1 cellular context compared by ENCODE assay signal in the genomic region with DNA sequence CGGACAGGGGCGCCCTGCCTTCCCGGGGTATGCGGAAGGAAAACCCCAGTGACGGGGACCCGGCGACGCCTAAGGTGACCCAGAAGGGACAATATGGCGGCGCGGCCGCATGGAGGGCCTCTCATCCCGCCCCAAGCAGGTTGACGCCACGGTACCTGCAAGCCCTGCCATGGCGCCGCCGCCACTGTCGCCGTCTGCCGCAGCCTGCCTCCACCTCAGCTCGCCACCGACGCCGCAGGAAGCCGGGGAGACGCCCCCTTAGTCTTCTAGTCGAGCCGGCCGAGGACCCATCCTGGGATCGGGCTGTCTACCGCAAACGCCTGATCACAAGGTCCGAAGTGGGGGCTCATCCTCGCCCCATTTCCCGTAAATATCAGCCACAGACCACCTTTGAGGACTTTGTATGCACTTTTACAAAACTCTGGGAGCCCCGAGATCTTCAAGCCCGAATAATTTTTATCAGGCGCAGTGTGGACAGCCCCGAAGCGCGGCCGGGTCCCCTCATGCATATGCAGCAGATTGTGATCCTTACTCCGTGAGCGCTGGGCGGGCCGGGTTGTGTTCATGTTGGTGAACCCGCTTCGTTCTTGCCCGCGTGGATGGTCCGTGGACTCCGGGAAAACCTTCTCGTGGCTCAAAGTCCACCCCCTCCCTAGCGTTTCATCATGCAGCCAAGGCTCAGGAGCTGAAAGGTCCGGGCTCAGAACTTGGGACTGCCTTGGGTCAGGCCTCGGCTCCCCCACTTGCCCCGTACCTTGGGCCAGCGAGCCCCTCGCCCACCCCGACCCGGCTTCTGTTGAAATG.
TF ChIP-seq lines count a peak whose summit lies in the region.

A gene with protein sequence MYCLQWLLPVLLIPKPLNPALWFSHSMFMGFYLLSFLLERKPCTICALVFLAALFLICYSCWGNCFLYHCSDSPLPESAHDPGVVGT (minus strand): TSS at position 239 of the 804 bp plus-strand sequence. CDS start 8,702 bp downstream, outside the sequence.

TF ChIP-seq in HepG2, 621 proteins besides CTCF, POLR2A, EP300 and RAD21 (continued from another document and continues in another):
- TF ChIP-seq, protein P1, sequence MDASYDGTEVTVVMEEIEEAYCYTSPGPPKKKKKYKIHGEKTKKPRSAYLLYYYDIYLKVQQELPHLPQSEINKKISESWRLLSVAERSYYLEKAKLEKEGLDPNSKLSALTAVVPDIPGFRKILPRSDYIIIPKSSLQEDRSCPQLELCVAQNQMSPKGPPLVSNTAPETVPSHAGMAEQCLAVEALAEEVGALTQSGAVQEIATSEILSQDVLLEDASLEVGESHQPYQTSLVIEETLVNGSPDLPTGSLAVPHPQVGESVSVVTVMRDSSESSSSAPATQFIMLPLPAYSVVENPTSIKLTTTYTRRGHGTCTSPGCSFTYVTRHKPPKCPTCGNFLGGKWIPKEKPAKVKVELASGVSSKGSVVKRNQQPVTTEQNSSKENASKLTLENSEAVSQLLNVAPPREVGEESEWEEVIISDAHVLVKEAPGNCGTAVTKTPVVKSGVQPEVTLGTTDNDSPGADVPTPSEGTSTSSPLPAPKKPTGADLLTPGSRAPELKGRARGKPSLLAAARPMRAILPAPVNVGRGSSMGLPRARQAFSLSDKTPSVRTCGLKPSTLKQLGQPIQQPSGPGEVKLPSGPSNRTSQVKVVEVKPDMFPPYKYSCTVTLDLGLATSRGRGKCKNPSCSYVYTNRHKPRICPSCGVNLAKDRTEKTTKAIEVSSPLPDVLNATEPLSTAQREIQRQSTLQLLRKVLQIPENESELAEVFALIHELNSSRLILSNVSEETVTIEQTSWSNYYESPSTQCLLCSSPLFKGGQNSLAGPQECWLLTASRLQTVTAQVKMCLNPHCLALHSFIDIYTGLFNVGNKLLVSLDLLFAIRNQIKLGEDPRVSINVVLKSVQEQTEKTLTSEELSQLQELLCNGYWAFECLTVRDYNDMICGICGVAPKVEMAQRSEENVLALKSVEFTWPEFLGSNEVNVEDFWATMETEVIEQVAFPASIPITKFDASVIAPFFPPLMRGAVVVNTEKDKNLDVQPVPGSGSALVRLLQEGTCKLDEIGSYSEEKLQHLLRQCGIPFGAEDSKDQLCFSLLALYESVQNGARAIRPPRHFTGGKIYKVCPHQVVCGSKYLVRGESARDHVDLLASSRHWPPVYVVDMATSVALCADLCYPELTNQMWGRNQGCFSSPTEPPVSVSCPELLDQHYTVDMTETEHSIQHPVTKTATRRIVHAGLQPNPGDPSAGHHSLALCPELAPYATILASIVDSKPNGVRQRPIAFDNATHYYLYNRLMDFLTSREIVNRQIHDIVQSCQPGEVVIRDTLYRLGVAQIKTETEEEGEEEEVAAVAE (CRISPR knock-in tag; IDR thresholded peaks at IDR 0.05; ENCODE audit: borderline replicate concordance) = peak; percentile 60; the same call in 1 of the 2 replicates
- TF ChIP-seq, protein P2, sequence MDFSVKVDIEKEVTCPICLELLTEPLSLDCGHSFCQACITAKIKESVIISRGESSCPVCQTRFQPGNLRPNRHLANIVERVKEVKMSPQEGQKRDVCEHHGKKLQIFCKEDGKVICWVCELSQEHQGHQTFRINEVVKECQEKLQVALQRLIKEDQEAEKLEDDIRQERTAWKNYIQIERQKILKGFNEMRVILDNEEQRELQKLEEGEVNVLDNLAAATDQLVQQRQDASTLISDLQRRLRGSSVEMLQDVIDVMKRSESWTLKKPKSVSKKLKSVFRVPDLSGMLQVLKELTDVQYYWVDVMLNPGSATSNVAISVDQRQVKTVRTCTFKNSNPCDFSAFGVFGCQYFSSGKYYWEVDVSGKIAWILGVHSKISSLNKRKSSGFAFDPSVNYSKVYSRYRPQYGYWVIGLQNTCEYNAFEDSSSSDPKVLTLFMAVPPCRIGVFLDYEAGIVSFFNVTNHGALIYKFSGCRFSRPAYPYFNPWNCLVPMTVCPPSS (IDR thresholded peaks at IDR 0.05) = no peak
- TF ChIP-seq ZNF782 (CRISPR knock-in tag; IDR thresholded peaks at IDR 0.05; ENCODE audit: borderline replicate concordance) (no peak; the same call in 1 of the 2 replicates), CENPX (CRISPR knock-in tag; IDR thresholded peaks at IDR 0.05) (no peak), ARNTL (CRISPR knock-in tag; IDR thresholded peaks at IDR 0.05) (peak; percentile 84; the same call in 1 of the 2 replicates), ZNF503 (CRISPR knock-in tag; IDR thresholded peaks at IDR 0.05) (peak; percentile 72; the same call in 1 of the 2 replicates), HMG20A (CRISPR knock-in tag; IDR thresholded peaks at IDR 0.05; ENCODE audit: borderline replicate concordance) (no peak; the same call in 1 of the 2 replicates), TBL1XR1 (IDR thresholded peaks at IDR 0.05; ENCODE audit: borderline replicate concordance, low read length, partially characterized antibody) (peak; percentile 74), TFDP2 (CRISPR knock-in tag; IDR thresholded peaks at IDR 0.05) (peak; percentile 80), EZH2 (conservative IDR thresholded peaks at IDR 0.05; ENCODE audit: low read depth, low read length) (no peak), PCBP2 (optimal IDR thresholded peaks at IDR 0.05; ENCODE audit: low read depth, low read length, poor library complexity, severe bottlenecking) (no peak), CBX1 (IDR thresholded peaks at IDR 0.05; ENCODE audit: low read depth) (no peak), SP1 (IDR thresholded peaks at IDR 0.05) (no peak), SP1 (CRISPR knock-in tag; IDR thresholded peaks at IDR 0.05) (peak; percentile 61), SMARCE1 (IDR thresholded peaks at IDR 0.05; ENCODE audit: borderline replicate concordance) (no peak), ZNF768 (CRISPR knock-in tag; IDR thresholded peaks at IDR 0.05) (peak; percentile 73), CEBPG (CRISPR knock-in tag; IDR thresholded peaks at IDR 0.05) (peak; percentile 82), CBFB (CRISPR knock-in tag; IDR thresholded peaks at IDR 0.05) (peak; percentile 88), SRSF9 (IDR thresholded peaks at IDR 0.05; ENCODE audit: borderline replicate concordance, insufficient read depth, low read depth, low read length, poor library complexity, severe bottlenecking) (no peak), ATF7-NPFF (CRISPR knock-in tag; IDR thresholded peaks at IDR 0.05; ENCODE audit: low read depth) (peak; percentile 56; the same call in 1 of the 2 replicates), HNF4G (IDR thresholded peaks at IDR 0.05; ENCODE audit: borderline replicate concordance, low read depth, low read length) (peak; percentile 81), HNF4G (CRISPR knock-in tag; IDR thresholded peaks at IDR 0.05; ENCODE audit: borderline replicate concordance, low read depth) (no peak; the same call in 1 of the 2 replicates), ZNF83 (CRISPR knock-in tag; IDR thresholded peaks at IDR 0.05; ENCODE audit: borderline replicate concordance) (0 out of 2 replicates have a peak, but pooled peaks have one; percentile 31), ZNF672 (CRISPR knock-in tag; IDR thresholded peaks at IDR 0.05) (peak; percentile 63; the same call in 1 of the 2 replicates), HMGA1 (CRISPR knock-in tag; conservative IDR thresholded peaks at IDR 0.05) (no peak), ARID5B (CRISPR knock-in tag; IDR thresholded peaks at IDR 0.05) (peak; percentile 66), ZNF709 (CRISPR knock-in tag; IDR thresholded peaks at IDR 0.05) (no peak; the same call in 1 of the 2 replicates), KLF15 (CRISPR knock-in tag; IDR thresholded peaks at IDR 0.05; ENCODE audit: borderline replicate concordance) (peak; percentile 94), ZNF720 (CRISPR knock-in tag; IDR thresholded peaks at IDR 0.05) (0 out of 2 replicates have a peak, but pooled peaks have one; percentile 25), PPARG (CRISPR knock-in tag; conservative IDR thresholded peaks at IDR 0.05) (peak; percentile 52)
- TF ChIP-seq, protein P3, sequence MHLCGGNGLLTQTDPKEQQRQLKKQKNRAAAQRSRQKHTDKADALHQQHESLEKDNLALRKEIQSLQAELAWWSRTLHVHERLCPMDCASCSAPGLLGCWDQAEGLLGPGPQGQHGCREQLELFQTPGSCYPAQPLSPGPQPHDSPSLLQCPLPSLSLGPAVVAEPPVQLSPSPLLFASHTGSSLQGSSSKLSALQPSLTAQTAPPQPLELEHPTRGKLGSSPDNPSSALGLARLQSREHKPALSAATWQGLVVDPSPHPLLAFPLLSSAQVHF (CRISPR knock-in tag; IDR thresholded peaks at IDR 0.05) = peak; percentile 96
- TF ChIP-seq, protein P4, sequence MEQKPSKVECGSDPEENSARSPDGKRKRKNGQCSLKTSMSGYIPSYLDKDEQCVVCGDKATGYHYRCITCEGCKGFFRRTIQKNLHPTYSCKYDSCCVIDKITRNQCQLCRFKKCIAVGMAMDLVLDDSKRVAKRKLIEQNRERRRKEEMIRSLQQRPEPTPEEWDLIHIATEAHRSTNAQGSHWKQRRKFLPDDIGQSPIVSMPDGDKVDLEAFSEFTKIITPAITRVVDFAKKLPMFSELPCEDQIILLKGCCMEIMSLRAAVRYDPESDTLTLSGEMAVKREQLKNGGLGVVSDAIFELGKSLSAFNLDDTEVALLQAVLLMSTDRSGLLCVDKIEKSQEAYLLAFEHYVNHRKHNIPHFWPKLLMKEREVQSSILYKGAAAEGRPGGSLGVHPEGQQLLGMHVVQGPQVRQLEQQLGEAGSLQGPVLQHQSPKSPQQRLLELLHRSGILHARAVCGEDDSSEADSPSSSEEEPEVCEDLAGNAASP (CRISPR knock-in tag; IDR thresholded peaks at IDR 0.05; ENCODE audit: borderline replicate concordance) = peak; percentile 79
- TF ChIP-seq, protein P5, sequence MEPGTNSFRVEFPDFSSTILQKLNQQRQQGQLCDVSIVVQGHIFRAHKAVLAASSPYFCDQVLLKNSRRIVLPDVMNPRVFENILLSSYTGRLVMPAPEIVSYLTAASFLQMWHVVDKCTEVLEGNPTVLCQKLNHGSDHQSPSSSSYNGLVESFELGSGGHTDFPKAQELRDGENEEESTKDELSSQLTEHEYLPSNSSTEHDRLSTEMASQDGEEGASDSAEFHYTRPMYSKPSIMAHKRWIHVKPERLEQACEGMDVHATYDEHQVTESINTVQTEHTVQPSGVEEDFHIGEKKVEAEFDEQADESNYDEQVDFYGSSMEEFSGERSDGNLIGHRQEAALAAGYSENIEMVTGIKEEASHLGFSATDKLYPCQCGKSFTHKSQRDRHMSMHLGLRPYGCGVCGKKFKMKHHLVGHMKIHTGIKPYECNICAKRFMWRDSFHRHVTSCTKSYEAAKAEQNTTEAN (CRISPR knock-in tag; conservative IDR thresholded peaks at IDR 0.05) = 0 out of 2 replicates have a peak, but pooled peaks have one; percentile 19
- TF ChIP-seq, protein P6, sequence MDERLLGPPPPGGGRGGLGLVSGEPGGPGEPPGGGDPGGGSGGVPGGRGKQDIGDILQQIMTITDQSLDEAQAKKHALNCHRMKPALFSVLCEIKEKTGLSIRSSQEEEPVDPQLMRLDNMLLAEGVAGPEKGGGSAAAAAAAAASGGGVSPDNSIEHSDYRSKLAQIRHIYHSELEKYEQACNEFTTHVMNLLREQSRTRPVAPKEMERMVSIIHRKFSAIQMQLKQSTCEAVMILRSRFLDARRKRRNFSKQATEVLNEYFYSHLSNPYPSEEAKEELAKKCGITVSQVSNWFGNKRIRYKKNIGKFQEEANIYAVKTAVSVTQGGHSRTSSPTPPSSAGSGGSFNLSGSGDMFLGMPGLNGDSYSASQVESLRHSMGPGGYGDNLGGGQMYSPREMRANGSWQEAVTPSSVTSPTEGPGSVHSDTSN (CRISPR knock-in tag; IDR thresholded peaks at IDR 0.05) = no peak
- TF ChIP-seq, protein P7, sequence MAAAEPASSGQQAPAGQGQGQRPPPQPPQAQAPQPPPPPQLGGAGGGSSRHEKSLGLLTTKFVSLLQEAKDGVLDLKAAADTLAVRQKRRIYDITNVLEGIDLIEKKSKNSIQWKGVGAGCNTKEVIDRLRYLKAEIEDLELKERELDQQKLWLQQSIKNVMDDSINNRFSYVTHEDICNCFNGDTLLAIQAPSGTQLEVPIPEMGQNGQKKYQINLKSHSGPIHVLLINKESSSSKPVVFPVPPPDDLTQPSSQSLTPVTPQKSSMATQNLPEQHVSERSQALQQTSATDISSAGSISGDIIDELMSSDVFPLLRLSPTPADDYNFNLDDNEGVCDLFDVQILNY (CRISPR knock-in tag; conservative IDR thresholded peaks at IDR 0.05) = no peak; the same call in 1 of the 2 replicates
